1 cellular context compared by ENCODE assay signal in the genomic region with DNA sequence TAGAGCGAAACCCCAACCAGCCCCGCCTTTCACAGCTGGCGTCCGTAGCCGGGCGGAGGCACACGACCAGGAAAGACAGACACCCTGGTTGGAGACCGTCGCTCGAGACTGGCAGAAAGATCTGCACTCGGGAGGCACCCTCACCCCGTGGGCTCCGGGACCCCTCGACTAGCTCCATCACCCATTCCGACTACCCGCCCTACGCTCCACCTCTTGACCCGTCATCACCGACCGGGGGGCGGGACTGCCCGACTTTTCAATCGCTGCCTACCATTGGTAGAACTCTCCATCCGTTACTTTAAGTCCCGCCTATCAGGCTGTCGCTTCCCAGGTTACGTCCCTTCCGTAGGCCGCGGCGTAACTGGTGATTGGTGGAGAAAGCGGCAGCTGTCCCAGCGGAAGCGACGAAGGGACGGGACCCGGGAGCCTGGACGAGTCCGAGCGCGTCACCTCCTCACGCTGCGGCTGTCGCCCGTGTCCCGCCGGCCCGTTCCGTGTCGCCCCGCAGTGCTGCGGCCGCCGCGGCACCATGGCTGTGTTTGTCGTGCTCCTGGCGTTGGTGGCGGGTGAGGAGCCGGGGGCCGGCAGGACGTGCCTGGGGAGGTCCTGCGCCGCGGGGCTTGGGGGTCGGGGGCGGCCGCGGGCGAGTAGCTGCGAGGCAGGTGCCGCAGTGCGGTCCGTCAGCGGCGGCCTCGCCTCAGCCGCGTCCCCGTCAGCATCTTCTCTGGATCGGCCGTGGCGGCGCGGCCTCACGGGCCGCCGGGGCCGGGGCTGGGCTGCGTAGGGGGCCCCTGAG.
A peak's percentile ranks its signal among the peaks of the same experiment; 100 is the strongest.
TF ChIP-seq lines count a peak whose summit lies in the region.

Gene ATP6AP2 (plus strand): TSS at position 434 of the 796 bp plus-strand sequence. CDS start 96 bp downstream, at position 530.

TF ChIP-seq in HepG2, 621 proteins besides CTCF, POLR2A, EP300 and RAD21 (continued from another document):
- no peak for TF ChIP-seq SALL2 (CRISPR knock-in tag; IDR thresholded peaks at IDR 0.05)
- TF ChIP-seq, protein P1, sequence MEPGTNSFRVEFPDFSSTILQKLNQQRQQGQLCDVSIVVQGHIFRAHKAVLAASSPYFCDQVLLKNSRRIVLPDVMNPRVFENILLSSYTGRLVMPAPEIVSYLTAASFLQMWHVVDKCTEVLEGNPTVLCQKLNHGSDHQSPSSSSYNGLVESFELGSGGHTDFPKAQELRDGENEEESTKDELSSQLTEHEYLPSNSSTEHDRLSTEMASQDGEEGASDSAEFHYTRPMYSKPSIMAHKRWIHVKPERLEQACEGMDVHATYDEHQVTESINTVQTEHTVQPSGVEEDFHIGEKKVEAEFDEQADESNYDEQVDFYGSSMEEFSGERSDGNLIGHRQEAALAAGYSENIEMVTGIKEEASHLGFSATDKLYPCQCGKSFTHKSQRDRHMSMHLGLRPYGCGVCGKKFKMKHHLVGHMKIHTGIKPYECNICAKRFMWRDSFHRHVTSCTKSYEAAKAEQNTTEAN (CRISPR knock-in tag; conservative IDR thresholded peaks at IDR 0.05) = no peak
- TF ChIP-seq ZNF589 (CRISPR knock-in tag; conservative IDR thresholded peaks at IDR 0.05) = no peak
- no peak for TF ChIP-seq ZNF235 (CRISPR knock-in tag; IDR thresholded peaks at IDR 0.05; ENCODE audit: borderline replicate concordance)
- no peak for TF ChIP-seq LRRFIP1 (CRISPR knock-in tag; conservative IDR thresholded peaks at IDR 0.05)
- TF ChIP-seq ZNF33B (CRISPR knock-in tag; IDR thresholded peaks at IDR 0.05) = no peak
- peak; percentile 53; the same call in 1 of the 2 replicates for TF ChIP-seq KMT2B (CRISPR knock-in tag; IDR thresholded peaks at IDR 0.05)
- no peak for TF ChIP-seq ZKSCAN1 (IDR thresholded peaks at IDR 0.05; ENCODE audit: low read length)
- no peak for TF ChIP-seq PRPF4 (IDR thresholded peaks at IDR 0.05; ENCODE audit: low read depth, low read length, poor library complexity, severe bottlenecking)
- TF ChIP-seq ELF3 (CRISPR knock-in tag; IDR thresholded peaks at IDR 0.05) = no peak
- TF ChIP-seq SYNCRIP (IDR thresholded peaks at IDR 0.05; ENCODE audit: insufficient read depth, low read depth, low read length) = no peak
- TF ChIP-seq SMC3 (IDR thresholded peaks at IDR 0.05; ENCODE audit: low read length) = no peak
- TF ChIP-seq HDAC6 (IDR thresholded peaks at IDR 0.05; ENCODE audit: low read depth, low read length) = no peak
- no peak for TF ChIP-seq ZNF44 (CRISPR knock-in tag; IDR thresholded peaks at IDR 0.05)
- no peak for TF ChIP-seq FOXP1 (IDR thresholded peaks at IDR 0.05)
- no peak for TF ChIP-seq FOXP1 (CRISPR knock-in tag; IDR thresholded peaks at IDR 0.05)
- TF ChIP-seq ZNF557 (CRISPR knock-in tag; IDR thresholded peaks at IDR 0.05) = no peak
- TF ChIP-seq BCLAF1 (IDR thresholded peaks at IDR 0.05) = no peak
